16 cellular contexts compared by ENCODE assay signal in the genomic region with DNA sequence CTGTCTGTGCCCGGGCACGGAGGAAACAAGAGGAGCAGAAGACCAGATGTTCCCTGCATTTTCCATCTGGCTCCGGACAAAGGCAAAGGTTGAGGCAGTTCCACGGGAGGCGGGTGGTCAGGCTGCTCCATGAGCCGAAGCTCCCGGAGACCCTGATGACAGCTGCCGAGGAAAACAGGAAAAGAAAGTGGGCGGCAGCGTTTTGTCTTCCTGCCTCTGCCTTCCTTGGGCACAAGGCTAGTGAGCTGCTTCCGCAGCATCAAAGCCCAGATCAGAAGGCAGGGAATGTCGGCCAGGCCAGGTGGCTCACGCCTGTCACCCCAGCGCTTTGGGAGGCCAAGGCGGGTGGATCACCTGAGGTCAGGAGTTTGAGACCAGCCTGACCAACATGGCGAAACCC.
"Had no signal": no experiment of that assay in that cellular context is flagged by ENCODE, and none has a peak within 500 bp of the region (broad histone marks: within the 10 kb centered on the region; RNA-seq: fewer than 3 reads in every experiment).

No MANE protein-coding gene starts in this region.

- H3K4me3 Mint-ChIP-seq: activated B cell treated with CpG ODN at 0.5 μM for 24 hours; activated CD8-positive, alpha-beta T cell treated with anti-CD3 and anti-CD28 coated beads, Interleukin-2, amount 10 ng/mL, durations not matched to agents 7 days and 5 days; activated naive CD4-positive, alpha-beta T cell treated with anti-CD3 and anti-CD28 coated beads, Interleukin-2, amount 50 U/mL, for 24 hours; mesothelial cell of epicardium; stimulated activated effector memory CD8-positive, alpha-beta T cell treated with anti-CD3 and anti-CD28 coated beads, Interleukin-12 subunit alpha, Interleukin-12 subunit beta, amount 100 ng/mL, for 72 hours had no signal

- H3K9me3 ChIP-seq: psoas muscle, thyroid gland, vagina had no signal

- DNase-seq: activated B cell treated with CpG ODN at 0.5 μM for 24 hours; activated CD4-positive, alpha-beta T cell treated with anti-CD3 and anti-CD28 coated beads for 48 hours; activated CD8-positive, alpha-beta memory T cell treated with anti-CD3 and anti-CD28 coated beads, Interleukin-2, amount 50 U/mL, for 4 hours; activated CD8-positive, alpha-beta T cell treated with anti-CD3 and anti-CD28 coated beads, Interleukin-2, amount 10 ng/mL, durations not matched to agents 7 days and 5 days; activated effector memory CD4-positive, alpha-beta T cell treated with anti-CD3 and anti-CD28 coated beads, Interleukin-2, amount 50 U/mL, for 16 hours; activated T-cell treated with anti-CD3 and anti-CD28 coated beads, Interleukin-2, amount 50 U/mL, for 48 hours; central memory CD4-positive, alpha-beta T cell; effector memory CD4-positive, alpha-beta T cell; psoas muscle; thyroid gland had no signal

- H3K9me3 Mint-ChIP-seq: activated B cell treated with CpG ODN at 0.5 μM for 24 hours; activated naive CD4-positive, alpha-beta T cell treated with anti-CD3 and anti-CD28 coated beads, Interleukin-2, amount 50 U/mL, for 24 hours; mesothelial cell of epicardium; stimulated activated effector memory CD8-positive, alpha-beta T cell treated with anti-CD3 and anti-CD28 coated beads, Interleukin-12 subunit alpha, Interleukin-12 subunit beta, amount 100 ng/mL, for 72 hours had no signal

- H3K36me3 ChIP-seq: thyroid gland, vagina had no signal

- H3K4me1 Mint-ChIP-seq: mesothelial cell of epicardium had no signal

- H3K36me3 Mint-ChIP-seq: activated naive CD4-positive, alpha-beta T cell treated with anti-CD3 and anti-CD28 coated beads, Interleukin-2, amount 50 U/mL, for 24 hours; mesothelial cell of epicardium had no signal

- H3K27ac Mint-ChIP-seq: activated B cell treated with CpG ODN at 0.5 μM for 24 hours; activated CD8-positive, alpha-beta T cell treated with anti-CD3 and anti-CD28 coated beads, Interleukin-2, amount 10 ng/mL, durations not matched to agents 7 days and 5 days; activated naive CD4-positive, alpha-beta T cell treated with anti-CD3 and anti-CD28 coated beads, Interleukin-2, amount 50 U/mL, for 24 hours; mesothelial cell of epicardium; stimulated activated effector memory CD8-positive, alpha-beta T cell treated with anti-CD3 and anti-CD28 coated beads, Interleukin-12 subunit alpha, Interleukin-12 subunit beta, amount 100 ng/mL, for 72 hours had no signal

- H3K27me3 Mint-ChIP-seq: activated B cell treated with CpG ODN at 0.5 μM for 24 hours; activated naive CD4-positive, alpha-beta T cell treated with anti-CD3 and anti-CD28 coated beads, Interleukin-2, amount 50 U/mL, for 24 hours had no signal

- H3K4me1 ChIP-seq: psoas muscle, vagina had no signal

- ATAC-seq: activated CD8-positive, alpha-beta T cell treated with anti-CD3 and anti-CD28 coated beads, Interleukin-2, amount 10 ng/mL, durations not matched to agents 7 days and 5 days; psoas muscle; stimulated activated effector memory CD8-positive, alpha-beta T cell treated with anti-CD3 and anti-CD28 coated beads, Interleukin-12 subunit alpha, Interleukin-12 subunit beta, amount 100 ng/mL, for 72 hours had no signal

- H3K27me3 ChIP-seq: thyroid gland, vagina had no signal

- H3K4me3 ChIP-seq: coronary artery, psoas muscle, thyroid gland, vagina had no signal

- H3K27ac ChIP-seq: epithelial cell of prostate, psoas muscle, vagina had no signal
